ENCODE assay signal across 7 cellular contexts in the genomic region with DNA sequence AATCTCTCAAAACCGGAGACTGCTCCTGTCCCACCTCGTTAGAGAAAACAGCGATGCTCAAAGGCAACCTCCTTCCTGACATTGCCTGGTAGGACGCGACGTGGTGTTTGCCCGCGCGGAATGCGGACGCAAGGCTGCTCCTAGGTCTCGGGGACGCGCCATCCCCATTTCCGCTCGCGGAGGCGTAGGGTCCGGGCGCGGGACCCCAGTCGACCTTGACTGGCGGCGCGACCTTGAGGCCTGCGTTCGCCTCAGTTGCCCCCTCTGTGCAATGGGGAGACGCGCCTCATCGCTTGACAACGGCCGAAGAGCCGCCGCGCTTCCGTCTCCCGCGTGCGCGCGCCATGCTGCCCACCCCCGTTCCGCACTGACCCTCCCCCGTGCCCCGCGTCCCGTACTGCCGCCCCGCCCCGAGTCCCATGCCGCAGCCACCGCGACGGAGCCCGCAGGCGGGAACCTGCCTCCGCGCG. TPM values are rescaled to one million over a fixed set of nuclear protein-coding genes. Genes with fewer than 3 reads are reported as not detected.
DNase-seq lines count a peak whose midpoint lies in the region; ATAC-seq and TF ChIP-seq lines count a peak whose summit lies in the region.

No MANE protein-coding gene starts in this region.

- no peak overlapping the region for H3K27ac ChIP-seq in neural progenitor cell

- H3K4me1 ChIP-seq in neural progenitor cell, result peaks cover 8% of the 10 kb centered on the region

- H3K27me3 Mint-ChIP-seq in neural progenitor cell (ENCODE audit: insufficient read depth, low read depth), result peaks cover 7% of the 10 kb centered on the region

- H3K9me3 ChIP-seq in neural progenitor cell (ENCODE audit: low read depth), result no peaks in the 10 kb centered on the region

- H3K4me3 Mint-ChIP-seq in neural progenitor cell, result peak overlapping the region; percentile 97

- H3K4me2 ChIP-seq in neural progenitor cell, result peak overlapping the region; percentile 91

- no peaks in the 10 kb centered on the region for H3K9me3 Mint-ChIP-seq in neural progenitor cell

- H3K27ac Mint-ChIP-seq in neural progenitor cell, result peak overlapping the region; percentile 42

- H4K20me1 ChIP-seq in neural progenitor cell (ENCODE audit: low read depth), result peaks cover 39% of the 10 kb centered on the region

- H2AFZ ChIP-seq in neural progenitor cell (replicated peaks), result peak overlapping the region; percentile 61

- no peaks in the 10 kb centered on the region for H3K27me3 ChIP-seq in neural progenitor cell

- H3K4me3 ChIP-seq in neural progenitor cell, result peak overlapping the region; percentile 74

- DNase-seq in GF-D8 (lab: John Stamatoyannopoulos, UW) (peak; percentile 71), M059J (ENCODE audit: low read depth) (peak; percentile 74), UCSD-AML1 (lab: John Stamatoyannopoulos, UW; ENCODE audit: unreplicated experiment) (peak; percentile 51), fibroblast of peridontal ligament (ENCODE audit: extremely low read depth) (peak; percentile 38), neural progenitor cell (ENCODE audit: low spot score) (peak; percentile 68)

- peaks cover 20% of the 10 kb centered on the region for H3K4me1 Mint-ChIP-seq in neural progenitor cell

- H3K9ac ChIP-seq in neural progenitor cell, result no peak overlapping the region

- H3K36me3 Mint-ChIP-seq in neural progenitor cell, result peaks cover 25% of the 10 kb centered on the region

- no peak for TF ChIP-seq CTCF in neural progenitor cell (IDR thresholded peaks at IDR 0.05)

- H3K36me3 ChIP-seq in neural progenitor cell, result peaks cover 12% of the 10 kb centered on the region

- peaks cover 47% of the 10 kb centered on the region for H3F3A ChIP-seq in neural progenitor cell (ENCODE audit: low read depth)

- peaks cover 53% of the 10 kb centered on the region for H3K79me2 ChIP-seq in neural progenitor cell (ENCODE audit: low read depth)

- ATAC-seq in GM21786 (IDR thresholded peaks at IDR 0.05; ENCODE audit: unreplicated experiment) (peak; percentile 16), HG03442 (IDR thresholded peaks at IDR 0.05; ENCODE audit: unreplicated experiment) (no peak)

RNA-seq across cellular contexts. Expression of a gene that starts 0.4 kb away (rescaled TPM):
- 4,190 and 5,216 TPM in 2 replicates for total RNA-seq in M059J (2014; rRNA removed; shearing (Covaris generic))
- total RNA-seq in neural progenitor cell (ENCODE audit: low replicate concordance), result 2,768 and 2,932 TPM in 2 replicates

RNA-seq across cellular contexts. Expression of a gene that starts 47.4 kb away (rescaled TPM):
- 6.2 and 11.4 TPM in 2 replicates for total RNA-seq in M059J (2014; rRNA removed; shearing (Covaris generic))
- 7.6 and 19.5 TPM in 2 replicates for total RNA-seq in neural progenitor cell (ENCODE audit: low replicate concordance)

RNA-seq across cellular contexts. Expression of a gene that starts 51.8 kb away (rescaled TPM):
- 502 and 524 TPM in 2 replicates for total RNA-seq in M059J (2014; rRNA removed; shearing (Covaris generic))
- total RNA-seq in neural progenitor cell (ENCODE audit: low replicate concordance), result 439 and 462 TPM in 2 replicates
